ENCODE assay signal across 8 cellular contexts in genomic region chr10:62373639-62373994, GRCh38.
DNase-seq lines count a peak whose midpoint lies in the region; ATAC-seq and FAIRE-seq lines count a peak whose summit lies in the region.

No MANE protein-coding gene starts in this region.

- no peak overlapping the region for H3K27ac ChIP-seq in HUES6 (ENCODE audit: low read depth, low read length)

- H3K4me1 ChIP-seq in HUES6 (ENCODE audit: control insufficient read depth, insufficient read depth, low read length): 0 out of 2 replicates have a peak, but pooled peaks cover 3% of the 10 kb centered on the region

- no peaks in the 10 kb centered on the region for H3K36me3 ChIP-seq in HUES6 (ENCODE audit: control insufficient read depth, insufficient read depth, low read length)

- H3K27me3 ChIP-seq in HUES6 (ENCODE audit: control insufficient read depth, insufficient read depth, low read length): peaks cover 44% of the 10 kb centered on the region

- no peaks in the 10 kb centered on the region for H3K9me3 Mint-ChIP-seq in activated naive CD8-positive, alpha-beta T cell treated with anti-CD3 and anti-CD28 coated beads, Interleukin-2, amount 50 U/mL, for 24 hours
- no peaks in the 10 kb centered on the region for H3K9me3 Mint-ChIP-seq in stimulated activated memory B cell treated with anti-CD40 and anti-IgM and Interleukin-4, amounts not matched to agents 10 μg/mL and 1 μg/mL and 100 μg/mL, for 72 hours

- H3K9me3 ChIP-seq in HUES6 (ENCODE audit: control insufficient read depth, insufficient read depth, low read depth, low read length): no peaks in the 10 kb centered on the region

- peak overlapping the region; percentile 49 for H3K27ac Mint-ChIP-seq in activated naive CD8-positive, alpha-beta T cell treated with anti-CD3 and anti-CD28 coated beads, Interleukin-2, amount 50 U/mL, for 24 hours
- H3K27ac Mint-ChIP-seq in stimulated activated memory B cell treated with anti-CD40 and anti-IgM and Interleukin-4, amounts not matched to agents 10 μg/mL and 1 μg/mL and 100 μg/mL, for 72 hours: no peak overlapping the region

- no peak overlapping the region for H3K9ac ChIP-seq in HUES6 (ENCODE audit: low read length)

- H3K4me3 Mint-ChIP-seq in activated naive CD8-positive, alpha-beta T cell treated with anti-CD3 and anti-CD28 coated beads, Interleukin-2, amount 50 U/mL, for 24 hours: peak overlapping the region; percentile 76
- H3K4me3 Mint-ChIP-seq in stimulated activated memory B cell treated with anti-CD40 and anti-IgM and Interleukin-4, amounts not matched to agents 10 μg/mL and 1 μg/mL and 100 μg/mL, for 72 hours: peak overlapping the region; percentile 79

- no peak for DNase-seq in activated naive CD8-positive, alpha-beta T cell treated with anti-CD3 and anti-CD28 coated beads, Interleukin-2, amount 50 U/mL, for 24 hours
- no peak for DNase-seq in activated effector memory CD4-positive, alpha-beta T cell treated with anti-CD3 and anti-CD28 coated beads, Interleukin-2, amount 50 U/mL, for 16 hours
- DNase-seq in 8988T: no peak
- no peak for DNase-seq in RCC 7860 (ENCODE audit: low spot score)

- peaks cover 42% of the 10 kb centered on the region for H3K27me3 Mint-ChIP-seq in activated naive CD8-positive, alpha-beta T cell treated with anti-CD3 and anti-CD28 coated beads, Interleukin-2, amount 50 U/mL, for 24 hours
- peaks cover 18% of the 10 kb centered on the region for H3K27me3 Mint-ChIP-seq in stimulated activated memory B cell treated with anti-CD40 and anti-IgM and Interleukin-4, amounts not matched to agents 10 μg/mL and 1 μg/mL and 100 μg/mL, for 72 hours

- ATAC-seq in activated naive CD8-positive, alpha-beta T cell treated with anti-CD3 and anti-CD28 coated beads, Interleukin-2, amount 50 U/mL, for 24 hours: no peak
- ATAC-seq in stimulated activated memory B cell treated with anti-CD40 and anti-IgM and Interleukin-4, amounts not matched to agents 10 μg/mL and 1 μg/mL and 100 μg/mL, for 72 hours: no peak
- ATAC-seq in GM19455 (IDR thresholded peaks at IDR 0.05; ENCODE audit: unreplicated experiment): no peak

- no peak for FAIRE-seq in RCC 7860 (lab: Jason Lieb, UNC)

- H3K36me3 Mint-ChIP-seq in activated naive CD8-positive, alpha-beta T cell treated with anti-CD3 and anti-CD28 coated beads, Interleukin-2, amount 50 U/mL, for 24 hours (ENCODE audit: low read depth): no peaks in the 10 kb centered on the region
- no peaks in the 10 kb centered on the region for H3K36me3 Mint-ChIP-seq in stimulated activated memory B cell treated with anti-CD40 and anti-IgM and Interleukin-4, amounts not matched to agents 10 μg/mL and 1 μg/mL and 100 μg/mL, for 72 hours

- H3K4me3 ChIP-seq in HUES6 (ENCODE audit: low read depth, low read length) (peak overlapping the region; percentile 59), iPS-11a (ENCODE audit: low read depth, low read length) (peak overlapping the region; percentile 57)

- H3K4me1 Mint-ChIP-seq in activated naive CD8-positive, alpha-beta T cell treated with anti-CD3 and anti-CD28 coated beads, Interleukin-2, amount 50 U/mL, for 24 hours: peaks cover 9% of the 10 kb centered on the region
- peaks cover 14% of the 10 kb centered on the region for H3K4me1 Mint-ChIP-seq in stimulated activated memory B cell treated with anti-CD40 and anti-IgM and Interleukin-4, amounts not matched to agents 10 μg/mL and 1 μg/mL and 100 μg/mL, for 72 hours
